ENCODE assay signal across 1 cellular context in the genomic region with DNA sequence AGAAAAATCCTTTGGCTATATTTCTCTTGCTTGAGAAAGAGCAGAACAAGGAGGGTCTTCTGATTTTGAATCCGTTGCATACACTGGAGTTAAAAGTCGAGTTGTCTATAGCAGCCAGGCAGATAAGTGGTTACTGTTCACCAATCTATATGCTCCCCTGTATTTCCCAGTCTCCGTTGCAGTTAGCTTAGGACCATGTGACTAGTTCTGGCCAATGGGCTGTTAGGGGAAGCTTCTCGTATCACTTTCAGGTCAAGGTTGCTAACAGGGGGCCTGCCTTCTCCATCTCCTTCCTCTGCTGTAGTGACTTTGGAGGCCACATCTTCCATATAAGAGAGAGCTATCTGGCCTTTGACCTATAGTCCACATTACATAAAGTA.
A peak's percentile ranks its signal among the peaks of the same experiment; 100 is the strongest.
TF ChIP-seq lines count a peak whose summit lies in the region.

No MANE protein-coding gene starts in this region.

TF ChIP-seq in HepG2, 621 proteins besides CTCF, POLR2A, EP300 and RAD21 (continued from another document and continues in another):
- TF ChIP-seq, protein P1, sequence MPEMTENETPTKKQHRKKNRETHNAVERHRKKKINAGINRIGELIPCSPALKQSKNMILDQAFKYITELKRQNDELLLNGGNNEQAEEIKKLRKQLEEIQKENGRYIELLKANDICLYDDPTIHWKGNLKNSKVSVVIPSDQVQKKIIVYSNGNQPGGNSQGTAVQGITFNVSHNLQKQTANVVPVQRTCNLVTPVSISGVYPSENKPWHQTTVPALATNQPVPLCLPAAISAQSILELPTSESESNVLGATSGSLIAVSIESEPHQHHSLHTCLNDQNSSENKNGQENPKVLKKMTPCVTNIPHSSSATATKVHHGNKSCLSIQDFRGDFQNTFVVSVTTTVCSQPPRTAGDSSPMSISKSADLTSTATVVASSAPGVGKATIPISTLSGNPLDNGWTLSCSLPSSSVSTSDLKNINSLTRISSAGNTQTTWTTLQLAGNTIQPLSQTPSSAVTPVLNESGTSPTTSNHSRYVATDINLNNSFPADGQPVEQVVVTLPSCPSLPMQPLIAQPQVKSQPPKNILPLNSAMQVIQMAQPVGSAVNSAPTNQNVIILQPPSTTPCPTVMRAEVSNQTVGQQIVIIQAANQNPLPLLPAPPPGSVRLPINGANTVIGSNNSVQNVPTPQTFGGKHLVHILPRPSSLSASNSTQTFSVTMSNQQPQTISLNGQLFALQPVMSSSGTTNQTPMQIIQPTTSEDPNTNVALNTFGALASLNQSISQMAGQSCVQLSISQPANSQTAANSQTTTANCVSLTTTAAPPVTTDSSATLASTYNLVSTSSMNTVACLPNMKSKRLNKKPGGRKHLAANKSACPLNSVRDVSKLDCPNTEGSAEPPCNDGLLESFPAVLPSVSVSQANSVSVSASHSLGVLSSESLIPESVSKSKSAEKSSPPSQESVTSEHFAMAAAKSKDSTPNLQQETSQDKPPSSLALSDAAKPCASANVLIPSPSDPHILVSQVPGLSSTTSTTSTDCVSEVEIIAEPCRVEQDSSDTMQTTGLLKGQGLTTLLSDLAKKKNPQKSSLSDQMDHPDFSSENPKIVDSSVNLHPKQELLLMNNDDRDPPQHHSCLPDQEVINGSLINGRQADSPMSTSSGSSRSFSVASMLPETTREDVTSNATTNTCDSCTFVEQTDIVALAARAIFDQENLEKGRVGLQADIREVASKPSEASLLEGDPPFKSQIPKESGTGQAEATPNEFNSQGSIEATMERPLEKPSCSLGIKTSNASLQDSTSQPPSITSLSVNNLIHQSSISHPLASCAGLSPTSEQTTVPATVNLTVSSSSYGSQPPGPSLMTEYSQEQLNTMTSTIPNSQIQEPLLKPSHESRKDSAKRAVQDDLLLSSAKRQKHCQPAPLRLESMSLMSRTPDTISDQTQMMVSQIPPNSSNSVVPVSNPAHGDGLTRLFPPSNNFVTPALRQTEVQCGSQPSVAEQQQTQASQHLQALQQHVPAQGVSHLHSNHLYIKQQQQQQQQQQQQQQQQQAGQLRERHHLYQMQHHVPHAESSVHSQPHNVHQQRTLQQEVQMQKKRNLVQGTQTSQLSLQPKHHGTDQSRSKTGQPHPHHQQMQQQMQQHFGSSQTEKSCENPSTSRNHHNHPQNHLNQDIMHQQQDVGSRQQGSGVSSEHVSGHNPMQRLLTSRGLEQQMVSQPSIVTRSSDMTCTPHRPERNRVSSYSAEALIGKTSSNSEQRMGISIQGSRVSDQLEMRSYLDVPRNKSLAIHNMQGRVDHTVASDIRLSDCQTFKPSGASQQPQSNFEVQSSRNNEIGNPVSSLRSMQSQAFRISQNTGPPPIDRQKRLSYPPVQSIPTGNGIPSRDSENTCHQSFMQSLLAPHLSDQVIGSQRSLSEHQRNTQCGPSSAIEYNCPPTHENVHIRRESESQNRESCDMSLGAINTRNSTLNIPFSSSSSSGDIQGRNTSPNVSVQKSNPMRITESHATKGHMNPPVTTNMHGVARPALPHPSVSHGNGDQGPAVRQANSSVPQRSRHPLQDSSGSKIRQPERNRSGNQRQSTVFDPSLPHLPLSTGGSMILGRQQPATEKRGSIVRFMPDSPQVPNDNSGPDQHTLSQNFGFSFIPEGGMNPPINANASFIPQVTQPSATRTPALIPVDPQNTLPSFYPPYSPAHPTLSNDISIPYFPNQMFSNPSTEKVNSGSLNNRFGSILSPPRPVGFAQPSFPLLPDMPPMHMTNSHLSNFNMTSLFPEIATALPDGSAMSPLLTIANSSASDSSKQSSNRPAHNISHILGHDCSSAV (CRISPR knock-in tag; IDR thresholded peaks at IDR 0.05; ENCODE audit: borderline replicate concordance) = no peak
- TF ChIP-seq, protein P2, sequence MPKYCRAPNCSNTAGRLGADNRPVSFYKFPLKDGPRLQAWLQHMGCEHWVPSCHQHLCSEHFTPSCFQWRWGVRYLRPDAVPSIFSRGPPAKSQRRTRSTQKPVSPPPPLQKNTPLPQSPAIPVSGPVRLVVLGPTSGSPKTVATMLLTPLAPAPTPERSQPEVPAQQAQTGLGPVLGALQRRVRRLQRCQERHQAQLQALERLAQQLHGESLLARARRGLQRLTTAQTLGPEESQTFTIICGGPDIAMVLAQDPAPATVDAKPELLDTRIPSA (CRISPR knock-in tag; IDR thresholded peaks at IDR 0.05; ENCODE audit: borderline replicate concordance) = no peak
- peak; percentile 89 for TF ChIP-seq NFYC (CRISPR knock-in tag; IDR thresholded peaks at IDR 0.05)
- TF ChIP-seq ZNF660 (CRISPR knock-in tag; IDR thresholded peaks at IDR 0.05; ENCODE audit: borderline replicate concordance, low read depth) = no peak
- TF ChIP-seq, protein P3, sequence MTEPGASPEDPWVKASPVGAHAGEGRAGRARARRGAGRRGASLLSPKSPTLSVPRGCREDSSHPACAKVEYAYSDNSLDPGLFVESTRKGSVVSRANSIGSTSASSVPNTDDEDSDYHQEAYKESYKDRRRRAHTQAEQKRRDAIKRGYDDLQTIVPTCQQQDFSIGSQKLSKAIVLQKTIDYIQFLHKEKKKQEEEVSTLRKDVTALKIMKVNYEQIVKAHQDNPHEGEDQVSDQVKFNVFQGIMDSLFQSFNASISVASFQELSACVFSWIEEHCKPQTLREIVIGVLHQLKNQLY (CRISPR knock-in tag; IDR thresholded peaks at IDR 0.05) = 0 out of 2 replicates have a peak, but pooled peaks have one; percentile 17
- TF ChIP-seq, protein P4, sequence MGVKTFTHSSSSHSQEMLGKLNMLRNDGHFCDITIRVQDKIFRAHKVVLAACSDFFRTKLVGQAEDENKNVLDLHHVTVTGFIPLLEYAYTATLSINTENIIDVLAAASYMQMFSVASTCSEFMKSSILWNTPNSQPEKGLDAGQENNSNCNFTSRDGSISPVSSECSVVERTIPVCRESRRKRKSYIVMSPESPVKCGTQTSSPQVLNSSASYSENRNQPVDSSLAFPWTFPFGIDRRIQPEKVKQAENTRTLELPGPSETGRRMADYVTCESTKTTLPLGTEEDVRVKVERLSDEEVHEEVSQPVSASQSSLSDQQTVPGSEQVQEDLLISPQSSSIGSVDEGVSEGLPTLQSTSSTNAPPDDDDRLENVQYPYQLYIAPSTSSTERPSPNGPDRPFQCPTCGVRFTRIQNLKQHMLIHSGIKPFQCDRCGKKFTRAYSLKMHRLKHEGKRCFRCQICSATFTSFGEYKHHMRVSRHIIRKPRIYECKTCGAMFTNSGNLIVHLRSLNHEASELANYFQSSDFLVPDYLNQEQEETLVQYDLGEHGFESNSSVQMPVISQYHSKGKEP (CRISPR knock-in tag; IDR thresholded peaks at IDR 0.05) = no peak
- TF ChIP-seq RAD51 (IDR thresholded peaks at IDR 0.05; ENCODE audit: borderline replicate concordance) = 0 out of 2 replicates have a peak, but pooled peaks have one; percentile 54
- peak; percentile 34; the same call in 1 of the 2 replicates for TF ChIP-seq POLR2AphosphoS5 (IDR thresholded peaks at IDR 0.05; ENCODE audit: low read depth, low read length)
- no peak for TF ChIP-seq ZNF782 (CRISPR knock-in tag; IDR thresholded peaks at IDR 0.05; ENCODE audit: borderline replicate concordance)
- no peak for TF ChIP-seq RBFOX2 (IDR thresholded peaks at IDR 0.05; ENCODE audit: low read depth, low read length)
- no peak for TF ChIP-seq SIN3B (IDR thresholded peaks at IDR 0.05; ENCODE audit: low read length)
- TF ChIP-seq RBM22 (optimal IDR thresholded peaks at IDR 0.05; ENCODE audit: low read length) = no peak
- TF ChIP-seq, protein P5, sequence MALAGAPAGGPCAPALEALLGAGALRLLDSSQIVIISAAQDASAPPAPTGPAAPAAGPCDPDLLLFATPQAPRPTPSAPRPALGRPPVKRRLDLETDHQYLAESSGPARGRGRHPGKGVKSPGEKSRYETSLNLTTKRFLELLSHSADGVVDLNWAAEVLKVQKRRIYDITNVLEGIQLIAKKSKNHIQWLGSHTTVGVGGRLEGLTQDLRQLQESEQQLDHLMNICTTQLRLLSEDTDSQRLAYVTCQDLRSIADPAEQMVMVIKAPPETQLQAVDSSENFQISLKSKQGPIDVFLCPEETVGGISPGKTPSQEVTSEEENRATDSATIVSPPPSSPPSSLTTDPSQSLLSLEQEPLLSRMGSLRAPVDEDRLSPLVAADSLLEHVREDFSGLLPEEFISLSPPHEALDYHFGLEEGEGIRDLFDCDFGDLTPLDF (CRISPR knock-in tag; IDR thresholded peaks at IDR 0.05) = peak; percentile 2; the same call in 1 of the 2 replicates
- TF ChIP-seq, protein P6, sequence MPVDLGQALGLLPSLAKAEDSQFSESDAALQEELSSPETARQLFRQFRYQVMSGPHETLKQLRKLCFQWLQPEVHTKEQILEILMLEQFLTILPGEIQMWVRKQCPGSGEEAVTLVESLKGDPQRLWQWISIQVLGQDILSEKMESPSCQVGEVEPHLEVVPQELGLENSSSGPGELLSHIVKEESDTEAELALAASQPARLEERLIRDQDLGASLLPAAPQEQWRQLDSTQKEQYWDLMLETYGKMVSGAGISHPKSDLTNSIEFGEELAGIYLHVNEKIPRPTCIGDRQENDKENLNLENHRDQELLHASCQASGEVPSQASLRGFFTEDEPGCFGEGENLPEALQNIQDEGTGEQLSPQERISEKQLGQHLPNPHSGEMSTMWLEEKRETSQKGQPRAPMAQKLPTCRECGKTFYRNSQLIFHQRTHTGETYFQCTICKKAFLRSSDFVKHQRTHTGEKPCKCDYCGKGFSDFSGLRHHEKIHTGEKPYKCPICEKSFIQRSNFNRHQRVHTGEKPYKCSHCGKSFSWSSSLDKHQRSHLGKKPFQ (CRISPR knock-in tag; IDR thresholded peaks at IDR 0.05; ENCODE audit: insufficient replicate concordance) = no peak
- no peak for TF ChIP-seq DNMT3B (CRISPR knock-in tag; conservative IDR thresholded peaks at IDR 0.05)
- TF ChIP-seq, protein P7, sequence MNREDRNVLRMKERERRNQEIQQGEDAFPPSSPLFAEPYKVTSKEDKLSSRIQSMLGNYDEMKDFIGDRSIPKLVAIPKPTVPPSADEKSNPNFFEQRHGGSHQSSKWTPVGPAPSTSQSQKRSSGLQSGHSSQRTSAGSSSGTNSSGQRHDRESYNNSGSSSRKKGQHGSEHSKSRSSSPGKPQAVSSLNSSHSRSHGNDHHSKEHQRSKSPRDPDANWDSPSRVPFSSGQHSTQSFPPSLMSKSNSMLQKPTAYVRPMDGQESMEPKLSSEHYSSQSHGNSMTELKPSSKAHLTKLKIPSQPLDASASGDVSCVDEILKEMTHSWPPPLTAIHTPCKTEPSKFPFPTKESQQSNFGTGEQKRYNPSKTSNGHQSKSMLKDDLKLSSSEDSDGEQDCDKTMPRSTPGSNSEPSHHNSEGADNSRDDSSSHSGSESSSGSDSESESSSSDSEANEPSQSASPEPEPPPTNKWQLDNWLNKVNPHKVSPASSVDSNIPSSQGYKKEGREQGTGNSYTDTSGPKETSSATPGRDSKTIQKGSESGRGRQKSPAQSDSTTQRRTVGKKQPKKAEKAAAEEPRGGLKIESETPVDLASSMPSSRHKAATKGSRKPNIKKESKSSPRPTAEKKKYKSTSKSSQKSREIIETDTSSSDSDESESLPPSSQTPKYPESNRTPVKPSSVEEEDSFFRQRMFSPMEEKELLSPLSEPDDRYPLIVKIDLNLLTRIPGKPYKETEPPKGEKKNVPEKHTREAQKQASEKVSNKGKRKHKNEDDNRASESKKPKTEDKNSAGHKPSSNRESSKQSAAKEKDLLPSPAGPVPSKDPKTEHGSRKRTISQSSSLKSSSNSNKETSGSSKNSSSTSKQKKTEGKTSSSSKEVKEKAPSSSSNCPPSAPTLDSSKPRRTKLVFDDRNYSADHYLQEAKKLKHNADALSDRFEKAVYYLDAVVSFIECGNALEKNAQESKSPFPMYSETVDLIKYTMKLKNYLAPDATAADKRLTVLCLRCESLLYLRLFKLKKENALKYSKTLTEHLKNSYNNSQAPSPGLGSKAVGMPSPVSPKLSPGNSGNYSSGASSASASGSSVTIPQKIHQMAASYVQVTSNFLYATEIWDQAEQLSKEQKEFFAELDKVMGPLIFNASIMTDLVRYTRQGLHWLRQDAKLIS (CRISPR knock-in tag; IDR thresholded peaks at IDR 0.05) = no peak
- TF ChIP-seq RFX3 (CRISPR knock-in tag; IDR thresholded peaks at IDR 0.05) = no peak
- TF ChIP-seq, protein P8, sequence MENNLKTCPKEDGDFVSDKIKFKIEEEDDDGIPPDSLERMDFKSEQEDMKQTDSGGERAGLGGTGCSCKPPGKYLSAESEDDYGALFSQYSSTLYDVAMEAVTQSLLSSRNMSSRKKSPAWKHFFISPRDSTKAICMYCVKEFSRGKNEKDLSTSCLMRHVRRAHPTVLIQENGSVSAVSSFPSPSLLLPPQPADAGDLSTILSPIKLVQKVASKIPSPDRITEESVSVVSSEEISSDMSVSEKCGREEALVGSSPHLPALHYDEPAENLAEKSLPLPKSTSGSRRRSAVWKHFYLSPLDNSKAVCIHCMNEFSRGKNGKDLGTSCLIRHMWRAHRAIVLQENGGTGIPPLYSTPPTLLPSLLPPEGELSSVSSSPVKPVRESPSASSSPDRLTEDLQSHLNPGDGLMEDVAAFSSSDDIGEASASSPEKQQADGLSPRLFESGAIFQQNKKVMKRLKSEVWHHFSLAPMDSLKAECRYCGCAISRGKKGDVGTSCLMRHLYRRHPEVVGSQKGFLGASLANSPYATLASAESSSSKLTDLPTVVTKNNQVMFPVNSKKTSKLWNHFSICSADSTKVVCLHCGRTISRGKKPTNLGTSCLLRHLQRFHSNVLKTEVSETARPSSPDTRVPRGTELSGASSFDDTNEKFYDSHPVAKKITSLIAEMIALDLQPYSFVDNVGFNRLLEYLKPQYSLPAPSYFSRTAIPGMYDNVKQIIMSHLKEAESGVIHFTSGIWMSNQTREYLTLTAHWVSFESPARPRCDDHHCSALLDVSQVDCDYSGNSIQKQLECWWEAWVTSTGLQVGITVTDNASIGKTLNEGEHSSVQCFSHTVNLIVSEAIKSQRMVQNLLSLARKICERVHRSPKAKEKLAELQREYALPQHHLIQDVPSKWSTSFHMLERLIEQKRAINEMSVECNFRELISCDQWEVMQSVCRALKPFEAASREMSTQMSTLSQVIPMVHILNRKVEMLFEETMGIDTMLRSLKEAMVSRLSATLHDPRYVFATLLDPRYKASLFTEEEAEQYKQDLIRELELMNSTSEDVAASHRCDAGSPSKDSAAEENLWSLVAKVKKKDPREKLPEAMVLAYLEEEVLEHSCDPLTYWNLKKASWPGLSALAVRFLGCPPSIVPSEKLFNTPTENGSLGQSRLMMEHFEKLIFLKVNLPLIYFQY (CRISPR knock-in tag; IDR thresholded peaks at IDR 0.05; ENCODE audit: borderline replicate concordance) = no peak
- TF ChIP-seq PAF1 (CRISPR knock-in tag; IDR thresholded peaks at IDR 0.05) = no peak
- TF ChIP-seq, protein P9, sequence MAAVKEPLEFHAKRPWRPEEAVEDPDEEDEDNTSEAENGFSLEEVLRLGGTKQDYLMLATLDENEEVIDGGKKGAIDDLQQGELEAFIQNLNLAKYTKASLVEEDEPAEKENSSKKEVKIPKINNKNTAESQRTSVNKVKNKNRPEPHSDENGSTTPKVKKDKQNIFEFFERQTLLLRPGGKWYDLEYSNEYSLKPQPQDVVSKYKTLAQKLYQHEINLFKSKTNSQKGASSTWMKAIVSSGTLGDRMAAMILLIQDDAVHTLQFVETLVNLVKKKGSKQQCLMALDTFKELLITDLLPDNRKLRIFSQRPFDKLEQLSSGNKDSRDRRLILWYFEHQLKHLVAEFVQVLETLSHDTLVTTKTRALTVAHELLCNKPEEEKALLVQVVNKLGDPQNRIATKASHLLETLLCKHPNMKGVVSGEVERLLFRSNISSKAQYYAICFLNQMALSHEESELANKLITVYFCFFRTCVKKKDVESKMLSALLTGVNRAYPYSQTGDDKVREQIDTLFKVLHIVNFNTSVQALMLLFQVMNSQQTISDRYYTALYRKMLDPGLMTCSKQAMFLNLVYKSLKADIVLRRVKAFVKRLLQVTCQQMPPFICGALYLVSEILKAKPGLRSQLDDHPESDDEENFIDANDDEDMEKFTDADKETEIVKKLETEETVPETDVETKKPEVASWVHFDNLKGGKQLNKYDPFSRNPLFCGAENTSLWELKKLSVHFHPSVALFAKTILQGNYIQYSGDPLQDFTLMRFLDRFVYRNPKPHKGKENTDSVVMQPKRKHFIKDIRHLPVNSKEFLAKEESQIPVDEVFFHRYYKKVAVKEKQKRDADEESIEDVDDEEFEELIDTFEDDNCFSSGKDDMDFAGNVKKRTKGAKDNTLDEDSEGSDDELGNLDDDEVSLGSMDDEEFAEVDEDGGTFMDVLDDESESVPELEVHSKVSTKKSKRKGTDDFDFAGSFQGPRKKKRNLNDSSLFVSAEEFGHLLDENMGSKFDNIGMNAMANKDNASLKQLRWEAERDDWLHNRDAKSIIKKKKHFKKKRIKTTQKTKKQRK (IDR thresholded peaks at IDR 0.05; ENCODE audit: low read length) = no peak
- peak; percentile 33; the same call in 1 of the 2 replicates for TF ChIP-seq RXRB (CRISPR knock-in tag; IDR thresholded peaks at IDR 0.05; ENCODE audit: borderline replicate concordance)
- no peak for TF ChIP-seq ZNF292 (CRISPR knock-in tag; IDR thresholded peaks at IDR 0.05; ENCODE audit: borderline replicate concordance, low read depth)
